13 cellular contexts compared by ENCODE assay signal in the genomic region with DNA sequence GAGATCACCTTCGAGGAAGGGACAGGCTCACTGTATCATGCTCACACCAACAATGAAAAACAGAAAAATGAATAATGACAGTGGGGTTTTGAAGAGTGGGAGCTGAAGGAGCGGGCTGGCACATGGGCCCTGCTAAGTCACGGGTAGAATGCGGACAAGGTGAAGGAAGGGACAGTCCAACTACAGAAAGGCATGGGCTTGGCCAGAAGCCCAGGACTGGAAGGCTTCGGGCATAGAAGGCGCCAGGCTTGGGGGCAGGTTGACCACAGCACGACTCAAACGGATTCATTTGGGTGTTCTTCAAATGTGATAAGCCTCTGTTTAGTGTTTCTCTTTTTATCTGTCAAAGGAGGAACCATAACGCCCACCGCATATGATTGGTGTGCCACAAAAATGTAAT.
"Had no signal": no experiment of that assay in that cellular context is flagged by ENCODE, and none has a peak within 500 bp of the region (broad histone marks: within the 10 kb centered on the region; RNA-seq: fewer than 3 reads in every experiment).

No MANE protein-coding gene starts in this region.

- H3K9me3 ChIP-seq: left lung, tibial artery, vagina had no signal

- H3K4me1 ChIP-seq: left lung, tibial artery, vagina had no signal

- H3K36me3 ChIP-seq: left lung, tibial artery, vagina had no signal

- H3K4me1 Mint-ChIP-seq: activated B cell treated with CpG ODN at 0.5 μM for 24 hours; activated CD4-positive, alpha-beta T cell treated with anti-CD3 and anti-CD28 coated beads, Interleukin-2, amount 10 ng/mL, durations not matched to agents 24 days and 14 days had no signal

- H3K27ac Mint-ChIP-seq: activated B cell treated with CpG ODN at 0.5 μM for 24 hours; activated CD4-positive, alpha-beta T cell treated with anti-CD3 and anti-CD28 coated beads, Interleukin-2, amount 10 ng/mL, durations not matched to agents 24 days and 14 days; activated naive CD4-positive, alpha-beta T cell treated with anti-CD3 and anti-CD28 coated beads for 36 hours had no signal

- H3K4me3 ChIP-seq: left lung, skin epidermis, tibial artery, vagina had no signal

- H3K9me3 Mint-ChIP-seq: activated B cell treated with CpG ODN at 0.5 μM for 24 hours; activated CD4-positive, alpha-beta T cell treated with anti-CD3 and anti-CD28 coated beads, Interleukin-2, amount 10 ng/mL, durations not matched to agents 24 days and 14 days; activated naive CD4-positive, alpha-beta T cell treated with anti-CD3 and anti-CD28 coated beads for 36 hours had no signal

- ATAC-seq: left lung had no signal

- H3K27me3 Mint-ChIP-seq: activated B cell treated with CpG ODN at 0.5 μM for 24 hours; activated CD4-positive, alpha-beta T cell treated with anti-CD3 and anti-CD28 coated beads, Interleukin-2, amount 10 ng/mL, durations not matched to agents 24 days and 14 days had no signal

- H3K27ac ChIP-seq: left lung, skin epidermis, tibial artery, vagina had no signal

- H3K27me3 ChIP-seq: left lung, tibial artery, vagina had no signal

- DNase-seq: activated B cell treated with CpG ODN at 0.5 μM for 24 hours; activated CD4-positive, alpha-beta T cell treated with anti-CD3 and anti-CD28 coated beads, Interleukin-2, amount 10 ng/mL, durations not matched to agents 24 days and 14 days; activated CD8-positive, alpha-beta memory T cell treated with anti-CD3 and anti-CD28 coated beads for 24 hours; activated naive CD4-positive, alpha-beta T cell treated with anti-CD3 and anti-CD28 coated beads for 36 hours; cortex of kidney; effector CD8-positive, alpha-beta T cell; foreskin melanocyte; head of caudate nucleus; islet precursor cell; left lung; tibial artery had no signal

- H3K4me3 Mint-ChIP-seq: activated B cell treated with CpG ODN at 0.5 μM for 24 hours; activated CD4-positive, alpha-beta T cell treated with anti-CD3 and anti-CD28 coated beads, Interleukin-2, amount 10 ng/mL, durations not matched to agents 24 days and 14 days; activated naive CD4-positive, alpha-beta T cell treated with anti-CD3 and anti-CD28 coated beads for 36 hours had no signal
